ENCODE assay signal across 19 cellular contexts in the genomic region with DNA sequence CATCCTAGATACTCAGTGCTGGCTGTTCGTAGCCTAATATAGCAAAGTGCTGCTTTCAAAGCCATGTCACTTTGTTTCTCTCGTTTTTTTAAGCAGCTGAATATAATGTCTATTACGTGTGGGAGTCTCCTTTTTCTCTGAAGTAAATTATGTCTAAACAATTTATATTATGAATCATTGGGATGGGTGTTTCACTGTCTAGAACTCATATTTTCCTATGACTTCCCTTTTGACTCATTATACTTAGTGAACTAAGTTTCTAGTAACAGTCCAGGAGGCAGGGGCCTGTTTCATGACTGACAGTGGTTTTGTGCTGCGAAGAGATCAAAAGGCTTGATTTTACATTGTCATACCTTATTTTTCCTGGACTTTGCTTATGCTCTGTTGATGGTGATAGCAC.
DNase-seq lines count a peak whose midpoint lies in the region; ATAC-seq and TF ChIP-seq lines count a peak whose summit lies in the region.
"Had no signal": no experiment of that assay in that cellular context is flagged by ENCODE, and none has a peak within 500 bp of the region (broad histone marks: within the 10 kb centered on the region; RNA-seq: fewer than 3 reads in every experiment).

No MANE protein-coding gene starts in this region.

- no peaks in the 10 kb centered on the region for H3K4me1 ChIP-seq in transverse colon
- H3K4me1 ChIP-seq: heart right ventricle had no signal

- peak overlapping the region; percentile 42 for H3K27ac Mint-ChIP-seq in type B pancreatic cell
- H3K27ac Mint-ChIP-seq: activated CD4-positive, alpha-beta T cell treated with anti-CD3 and anti-CD28 coated beads for 36 hours; mesothelial cell of epicardium; nephron progenitor cell; stimulated activated memory B cell treated with anti-CD40 and anti-IgM and Interleukin-4, amounts not matched to agents 10 μg/mL and 1 μg/mL and 100 μg/mL, for 72 hours had no signal

- intact Hi-C loops in transverse colon (cut with DNase I; ENCODE audit: low total_unique reads): loop anchor here (2.0 kb wide), 1 partner anchor 68 kb away; no protein-coding TSS in a partner anchor

- H3K4me1 Mint-ChIP-seq in type B pancreatic cell (ENCODE audit: unreplicated experiment): no peaks in the 10 kb centered on the region
- H3K4me1 Mint-ChIP-seq: activated CD4-positive, alpha-beta T cell treated with anti-CD3 and anti-CD28 coated beads for 36 hours; stimulated activated memory B cell treated with anti-CD40 and anti-IgM and Interleukin-4, amounts not matched to agents 10 μg/mL and 1 μg/mL and 100 μg/mL, for 72 hours had no signal

- H3K4me3 Mint-ChIP-seq in type B pancreatic cell: no peak overlapping the region
- H3K4me3 Mint-ChIP-seq: activated CD4-positive, alpha-beta T cell treated with anti-CD3 and anti-CD28 coated beads for 36 hours; mesothelial cell of epicardium; nephron progenitor cell; stimulated activated memory B cell treated with anti-CD40 and anti-IgM and Interleukin-4, amounts not matched to agents 10 μg/mL and 1 μg/mL and 100 μg/mL, for 72 hours had no signal

- H3K27me3 Mint-ChIP-seq in type B pancreatic cell: peaks cover 4% of the 10 kb centered on the region
- H3K27me3 Mint-ChIP-seq: activated CD4-positive, alpha-beta T cell treated with anti-CD3 and anti-CD28 coated beads for 36 hours; stimulated activated memory B cell treated with anti-CD40 and anti-IgM and Interleukin-4, amounts not matched to agents 10 μg/mL and 1 μg/mL and 100 μg/mL, for 72 hours had no signal

- no peaks in the 10 kb centered on the region for H3K9me3 ChIP-seq in transverse colon
- H3K9me3 ChIP-seq: esophagus muscularis mucosa, tibial artery had no signal

- in situ Hi-C loops in transverse colon (cut with MboI; ENCODE audit: low pct_ligation_motif_present in 1 of 4, low pct_unique_long_range_greater_than_20kb in 1 of 4, low sequenced_read_pairs in 3 of 4): no loop called here
- in situ Hi-C loops in GM13977 (cut with MboI; ENCODE audit: low pct_unique_long_range_greater_than_20kb, low sequenced_read_pairs, unreplicated experiment): no loop called here

- H3K27me3 ChIP-seq in transverse colon: no peaks in the 10 kb centered on the region
- H3K27me3 ChIP-seq: esophagus muscularis mucosa, heart right ventricle, tibial artery had no signal

- 49 to 60% methylated on average over 2 to 4 of the region's 4 CpGs for WGBS in transverse colon (ENCODE audit: low coverage in 1 of 2), 2 donors

- TF ChIP-seq EP300 in transverse colon (IDR thresholded peaks at IDR 0.05; ENCODE audit: low read depth): no peak

- ATAC-seq in GM21529 (IDR thresholded peaks at IDR 0.05; ENCODE audit: unreplicated experiment): no peak
- ATAC-seq: activated CD4-positive, alpha-beta T cell treated with anti-CD3 and anti-CD28 coated beads for 36 hours; heart right ventricle; stimulated activated memory B cell treated with anti-CD40 and anti-IgM and Interleukin-4, amounts not matched to agents 10 μg/mL and 1 μg/mL and 100 μg/mL, for 72 hours had no signal

- no peaks in the 10 kb centered on the region for H3K36me3 ChIP-seq in transverse colon
- H3K36me3 ChIP-seq: esophagus muscularis mucosa, heart right ventricle, tibial artery had no signal

- TF ChIP-seq CTCF in RWPE1 (conservative IDR thresholded peaks at IDR 0.05; ENCODE audit: low read depth): no peak
- TF ChIP-seq CTCF in type B pancreatic cell (conservative IDR thresholded peaks at IDR 0.05): no peak
- no peak for TF ChIP-seq CTCF in transverse colon (IDR thresholded peaks at IDR 0.05)
- no peak for TF ChIP-seq CTCF in GM13977 (IDR thresholded peaks at IDR 0.05; ENCODE audit: extremely low read depth, insufficient read depth, missing control alignments)

- TF ChIP-seq POLR2A in transverse colon (IDR thresholded peaks at IDR 0.05): no peak

- no peaks in the 10 kb centered on the region for H3K36me3 Mint-ChIP-seq in type B pancreatic cell
- H3K36me3 Mint-ChIP-seq: stimulated activated memory B cell treated with anti-CD40 and anti-IgM and Interleukin-4, amounts not matched to agents 10 μg/mL and 1 μg/mL and 100 μg/mL, for 72 hours had no signal

- no peak overlapping the region for H3K4me3 ChIP-seq in transverse colon
- H3K4me3 ChIP-seq: esophagus muscularis mucosa, heart right ventricle, tibial artery had no signal

- CTCF ChIA-PET in RWPE1 (lab: Yijun Ruan, JAX): interaction anchor here (0.6 to 1.0 kb wide), 3 partner anchors 9 to 418 kb away, joined by 3 to 5 read pairs (median 3); no protein-coding TSS in a partner anchor

- peaks cover 13% of the 10 kb centered on the region for H3K9me3 Mint-ChIP-seq in type B pancreatic cell

- no peak overlapping the region for H3K27ac ChIP-seq in RWPE1
- no peak overlapping the region for H3K27ac ChIP-seq in epithelial cell of prostate
- no peak overlapping the region for H3K27ac ChIP-seq in transverse colon
- H3K27ac ChIP-seq: heart right ventricle, tibial artery had no signal

- POLR2A ChIA-PET in RWPE1 (lab: Yijun Ruan, JAX; ENCODE audit: low non-redundant PET): no interaction called here

- peak; percentile 1 for DNase-seq in activated CD4-positive, alpha-beta T cell treated with anti-CD3 and anti-CD28 coated beads for 48 hours
- DNase-seq in activated CD4-positive, alpha-beta T cell treated with anti-CD3 and anti-CD28 coated beads, Interleukin-2, amount 50 U/mL, for 1 hour: no peak
- peak; percentile 53 for DNase-seq in RWPE1 (ENCODE audit: low spot score)
- DNase-seq in epithelial cell of prostate (ENCODE audit: low read depth, low spot score): peak; percentile 27
- DNase-seq in type B pancreatic cell (ENCODE audit: extremely low spot score, unreplicated experiment): no peak
- no peak for DNase-seq in transverse colon
- no peak for DNase-seq in GM13977 (ENCODE audit: low spot score)
- DNase-seq: activated CD4-positive, alpha-beta T cell treated with anti-CD3 and anti-CD28 coated beads for 36 hours; activated naive CD4-positive, alpha-beta T cell treated with Interleukin-2 at 50 U/mL for 16 hours; DMS153; heart right ventricle; NCI-H2107; nephron progenitor cell; T-helper 9 cell; tibial artery had no signal

Comparison
In these comparisons a context has a peak if more than half of its experiments do, and no peak if none do; other contexts are left out.
1. DNase-seq: peak in activated CD4-positive, alpha-beta T cell treated with anti-CD3 and anti-CD28 coated beads for 48 hours (single experiment), RWPE1 (single experiment) and epithelial cell of prostate (single experiment); none in activated CD4-positive, alpha-beta T cell treated with anti-CD3 and anti-CD28 coated beads, Interleukin-2, amount 50 U/mL, for 1 hour (single experiment), type B pancreatic cell (single experiment), transverse colon (single experiment) and GM13977 (single experiment).